ENCODE assay signal across 8 cellular contexts in the genomic region with DNA sequence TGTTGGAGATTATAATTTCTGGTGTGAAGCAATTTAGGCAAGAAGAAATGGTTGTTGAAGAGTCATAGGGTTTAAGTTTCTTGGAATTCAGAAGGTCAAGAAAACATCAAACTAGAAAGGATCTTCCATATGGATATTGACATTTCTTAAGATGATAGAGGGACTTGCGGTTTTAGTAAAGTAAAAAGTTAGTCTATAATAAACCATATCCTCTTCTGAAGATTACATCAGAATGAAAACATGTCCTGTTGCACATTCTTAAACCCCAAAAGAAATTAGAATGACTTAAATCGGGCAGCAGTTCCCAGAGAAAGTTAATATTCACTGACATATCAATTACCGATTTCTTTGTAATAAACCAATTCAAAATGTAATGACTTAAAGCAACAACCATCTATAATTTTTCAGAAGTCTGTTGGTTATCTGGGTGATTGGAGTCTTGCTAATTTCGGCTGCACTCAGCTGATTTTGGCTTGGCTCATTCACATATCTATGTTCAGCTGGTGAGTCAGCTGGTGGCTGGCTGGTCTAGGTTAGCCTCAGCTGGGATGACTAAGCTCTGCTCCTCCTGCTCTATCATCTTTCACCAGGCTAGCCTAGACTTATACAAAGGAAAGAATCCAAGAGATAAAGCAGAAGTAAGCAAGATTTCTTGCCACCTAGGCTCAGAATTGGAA. TPM values are rescaled to one million over a fixed set of nuclear protein-coding genes. Genes with fewer than 3 reads are reported as not detected.
A peak's percentile ranks its signal among the peaks of the same experiment; 100 is the strongest.
DNase-seq lines count a peak whose midpoint lies in the region; ATAC-seq and TF ChIP-seq lines count a peak whose summit lies in the region.

No MANE protein-coding gene starts in this region.

- DNase-seq in BJ (ENCODE audit: low read depth) (peak; percentile 41), HK-2 (ENCODE audit: unreplicated experiment) (peak; percentile 13), amniotic stem cell (lab: John Stamatoyannopoulos, UW) (peak; percentile 61), left lobe of liver (ENCODE audit: low spot score) (no peak), putamen (ENCODE audit: low spot score) (no peak), COR-L47 (lab: John Stamatoyannopoulos, UW) (no peak), tibial nerve (ENCODE audit: low spot score in 2 of 2) (no peak)

- no peaks in the 10 kb centered on the region for H3K4me1 ChIP-seq in tibial nerve

- TF ChIP-seq EP300 in tibial nerve (IDR thresholded peaks at IDR 0.05) = no peak

- no peak for TF ChIP-seq CTCF in BJ (IDR thresholded peaks at IDR 0.05; ENCODE audit: insufficient read depth, low read depth, low read length)
- TF ChIP-seq CTCF in tibial nerve (IDR thresholded peaks at IDR 0.05) = no peak

- no peak overlapping the region for H3K4me3 ChIP-seq in BJ (ENCODE audit: low read depth, low read length)
- no peak overlapping the region for H3K4me3 ChIP-seq in tibial nerve

- TF ChIP-seq POLR2A in tibial nerve (IDR thresholded peaks at IDR 0.05) = no peak

- peak; percentile 51 for ATAC-seq in left lobe of liver
- ATAC-seq in HG03159 (IDR thresholded peaks at IDR 0.05; ENCODE audit: unreplicated experiment) = no peak

- CTCF ChIA-PET in BJ (lab: Yijun Ruan, JAX) = no interaction called here

- H3K36me3 ChIP-seq in BJ (ENCODE audit: control insufficient read depth, insufficient read depth, low read length) (no peaks in the 10 kb centered on the region), tibial nerve (no peaks in the 10 kb centered on the region)

- POLR2A ChIA-PET in BJ (lab: Charles Lee) = no interaction called here

- WGBS in tibial nerve, 2 donors = 71 to 72% methylated on average over 4 of the region's 4 CpGs

- H3K27me3 ChIP-seq in BJ (ENCODE audit: control insufficient read depth, insufficient read depth, low read length) (no peaks in the 10 kb centered on the region), tibial nerve (no peaks in the 10 kb centered on the region)

- H3K9me3 ChIP-seq in tibial nerve = no peaks in the 10 kb centered on the region

- no peak overlapping the region for H3K27ac ChIP-seq in tibial nerve

RNA-seq across cellular contexts. Expression of gene DYNLT3, which starts 24.4 kb away (rescaled TPM):
- 11.3 and 20.9 TPM in 2 replicates for polyA plus RNA-seq in BJ (2011; rRNA removed)
- polyA minus RNA-seq in BJ (2011; rRNA and poly(A)+ RNA removed) = 5.1 and 7.6 TPM in 2 replicates
- total RNA-seq in left lobe of liver (13.2 TPM), tibial nerve (10 to 100 TPM; 26.9 to 36.3 (median 30.7) TPM)

Comparison
In these comparisons a context has a peak if more than half of its experiments do, and no peak if none do; other contexts are left out.
1. DNase-seq: peak in BJ (single experiment), HK-2 (single experiment) and amniotic stem cell (single experiment); none in left lobe of liver (single experiment), putamen (single experiment), COR-L47 (single experiment) and tibial nerve (0 of 2).